8 cellular contexts compared by ENCODE assay signal in genomic region chr10:50470345-50470744, GRCh38.
A peak's percentile ranks its signal among the peaks of the same experiment; 100 is the strongest.
DNase-seq lines count a peak whose midpoint lies in the region; ATAC-seq and TF ChIP-seq lines count a peak whose summit lies in the region.

No MANE protein-coding gene starts in this region.

- peak overlapping the region in 1 of 2 experiments; percentile 47; a peak in 3 of 5 replicates for H3K4me3 Mint-ChIP-seq in H9

- H3T11ph ChIP-seq in H9 (ENCODE audit: low read length) = no peak overlapping the region

- H3K4me2 ChIP-seq in H9 (ENCODE audit: insufficient read depth, insufficient read length, low read length) = peak overlapping the region; percentile 35

- H2BK20ac ChIP-seq in H9 (ENCODE audit: low read depth, low read length, poor library complexity, severe bottlenecking) = no peak overlapping the region

- peaks cover 39 to 42% of the 10 kb centered on the region in 2 experiments for H3K4me1 Mint-ChIP-seq in H9

- H3K9ac ChIP-seq in H9 (ENCODE audit: extremely low read depth, insufficient read length, low read length) = peak overlapping the region; percentile 13

- H3K56ac ChIP-seq in H9 (ENCODE audit: insufficient read length, low read depth, low read length) = no peak overlapping the region

- no peak overlapping the region for H4K8ac ChIP-seq in H9 (replicated peaks; ENCODE audit: insufficient read length, low read depth, low read length)

- no peaks in the 10 kb centered on the region for H3K9me3 Mint-ChIP-seq in H9

- no peak overlapping the region for H3K4ac ChIP-seq in H9 (ENCODE audit: low read depth, low read length)

- H3K27ac Mint-ChIP-seq in H9 = peak overlapping the region; percentile 33 to 96 (median 92); a peak in 6 of 7 replicates

- H3K4me1 ChIP-seq in H9 (ENCODE audit: insufficient read depth, low read length) (peaks cover 3% of the 10 kb centered on the region; the same call in 1 of the 2 replicates), mucosa of descending colon (ENCODE audit: low read depth) (peaks cover 20% of the 10 kb centered on the region)

- H2AK5ac ChIP-seq in H9 (ENCODE audit: insufficient read length, low read length) = no peak overlapping the region

- H3K79me2 ChIP-seq in H9 (ENCODE audit: insufficient read depth, low read length) = no peaks in the 10 kb centered on the region

- H3K9me3 ChIP-seq in H9 (ENCODE audit: control insufficient read depth, low read depth, low read length) (no peaks in the 10 kb centered on the region), mucosa of descending colon (no peaks in the 10 kb centered on the region)

- no peak overlapping the region for H3K4me3 ChIP-seq in mucosa of descending colon

- no peaks in the 10 kb centered on the region for H3K23me2 ChIP-seq in H9 (ENCODE audit: insufficient read length, low read depth, low read length, poor library complexity, severe bottlenecking)

- H4K20me1 ChIP-seq in H9 (ENCODE audit: control insufficient read depth, insufficient read depth, insufficient read length) = no peaks in the 10 kb centered on the region

- no peak overlapping the region for H2BK15ac ChIP-seq in H9 (ENCODE audit: low read depth, low read length)

- intact Hi-C loops in mucosa of descending colon (cut with DNase I, micrococcal nuclease) = no loop called here

- no peak for TF ChIP-seq CTCF in H9 (conservative IDR thresholded peaks at IDR 0.05)
- TF ChIP-seq CTCF in mucosa of descending colon (IDR thresholded peaks at IDR 0.05) = no peak

- H4K91ac ChIP-seq in H9 (ENCODE audit: insufficient read length, low read depth, low read length) = no peak overlapping the region

- peak overlapping the region; percentile 59 for H2BK5ac ChIP-seq in H9 (ENCODE audit: insufficient read length, low read length)

- H2BK120ac ChIP-seq in H9 (ENCODE audit: low read depth, low read length, poor library complexity, severe bottlenecking) = no peak overlapping the region

- peak overlapping the region; percentile 55 for H3K18ac ChIP-seq in H9 (ENCODE audit: insufficient read length, low read depth, low read length)

- H4K5ac ChIP-seq in H9 (ENCODE audit: insufficient read length, low read depth, low read length) = no peak overlapping the region

- no peaks in the 10 kb centered on the region for H3K36me3 ChIP-seq in mucosa of descending colon (ENCODE audit: low read depth)

- ATAC-seq in GM18517 (IDR thresholded peaks at IDR 0.05; ENCODE audit: unreplicated experiment) (peak; percentile 65), mucosa of descending colon (peak; percentile 59)

- no peak overlapping the region for H3K23ac ChIP-seq in H9 (ENCODE audit: insufficient read length, low read depth, low read length)

- H2BK12ac ChIP-seq in H9 (ENCODE audit: insufficient read length, low read depth, low read length) = no peak overlapping the region

- no peaks in the 10 kb centered on the region for H3K79me1 ChIP-seq in H9 (ENCODE audit: insufficient read depth, low read depth, low read length, poor library complexity, severe bottlenecking)

- H3K27me3 ChIP-seq in H9 (ENCODE audit: insufficient read depth, low read length) = no peaks in the 10 kb centered on the region

- DNase-seq in H9 (no peak), NOMO-1 treated with DMSO at 0.1 percent for 48 hours (lab: John Stamatoyannopoulos, UW; ENCODE audit: unreplicated experiment) (peak; percentile 27), mucosa of descending colon (no peak), KBM-7 (no peak), cortex of kidney (lab: John Stamatoyannopoulos, UW) (no peak), NCI-H2171 (lab: John Stamatoyannopoulos, UW) (no peak), anterior cingulate cortex (lab: John Stamatoyannopoulos, UW) (no peak)

- in situ Hi-C loops in KBM-7 (cut with MboI; ENCODE audit: low pct_unique_long_range_greater_than_20kb, low sequenced_read_pairs) = no loop called here

- H3K27me3 Mint-ChIP-seq in H9 (ENCODE audit: low read depth) = no peaks in the 10 kb centered on the region

- no peak overlapping the region for H2AFZ ChIP-seq in H9 (ENCODE audit: low read length)

- peak overlapping the region; percentile 84; the same call in 1 of the 2 replicates for H3K14ac ChIP-seq in H9 (ENCODE audit: insufficient read depth, low read length)

- H3K27ac ChIP-seq in H9 (ENCODE audit: insufficient read length, low read depth, low read length) = peak overlapping the region; percentile 93

- peaks cover 0 to 2% (median 0%) of the 10 kb centered on the region in 3 experiments; a peak in 1 of 7 replicates for H3K36me3 Mint-ChIP-seq in H9 (ENCODE audit: insufficient read depth in 1 of 3, low read depth in 3 of 3)
